Comparison of ENCODE assay signal across 20 cellular contexts in genomic region chr7:116269466-116269865, GRCh38.
"Had no signal": no experiment of that assay in that cellular context is flagged by ENCODE, and none has a peak within 500 bp of the region (broad histone marks: within the 10 kb centered on the region; RNA-seq: fewer than 3 reads in every experiment).

No MANE protein-coding gene starts in this region.

- H3K9me3 ChIP-seq: adrenal gland, esophagus squamous epithelium, neutrophil, right atrium auricular region, upper lobe of right lung had no signal

- H3K4me3 ChIP-seq: adrenal gland, esophagus squamous epithelium, right atrium auricular region, skin epidermis, upper lobe of right lung had no signal

- H3K27me3 ChIP-seq: esophagus squamous epithelium, right atrium auricular region, upper lobe of right lung had no signal

- ATAC-seq: activated CD8-positive, alpha-beta T cell treated with anti-CD3 and anti-CD28 coated beads, Interleukin-2, amount 10 ng/mL, durations not matched to agents 7 days and 5 days; left cardiac atrium; natural killer cell; stimulated activated naive CD8-positive, alpha-beta T cell treated with anti-CD3 and anti-CD28 coated beads, Interleukin-15, Interleukin-2, amounts not matched to agents 100 U/mL and 50 U/mL, for 24 hours; upper lobe of right lung had no signal

- H3K36me3 ChIP-seq: adrenal gland, esophagus squamous epithelium, neutrophil, right atrium auricular region, upper lobe of right lung had no signal

- DNase-seq: activated B cell treated with CpG ODN at 0.5 μM for 24 hours; activated CD4-positive, alpha-beta T cell treated with anti-CD3 and anti-CD28 coated beads for 48 hours; activated CD8-positive, alpha-beta memory T cell treated with anti-CD3 and anti-CD28 coated beads, Interleukin-2, amount 50 U/mL, for 4 hours; activated CD8-positive, alpha-beta T cell treated with anti-CD3 and anti-CD28 coated beads, Interleukin-2, amount 10 ng/mL, durations not matched to agents 7 days and 5 days; activated effector memory CD4-positive, alpha-beta T cell treated with anti-CD3 and anti-CD28 coated beads, Interleukin-2, amount 50 U/mL, for 16 hours; activated T-cell treated with anti-CD3 and anti-CD28 coated beads, Interleukin-2, amount 50 U/mL, for 48 hours; adrenal gland; caudate nucleus; cortex of kidney; effector CD4-positive, alpha-beta T cell; esophagus squamous epithelium; left cardiac atrium; natural killer cell; stimulated activated CD4-positive, alpha-beta T cell treated with anti-CD3 and anti-CD28 coated beads, Interleukin-4, amount 100 ng/mL, for 4 hours; stimulated activated naive CD8-positive, alpha-beta T cell treated with anti-CD3 and anti-CD28 coated beads, Interleukin-15, Interleukin-2, amounts not matched to agents 100 U/mL and 50 U/mL, for 24 hours; SW 1271; upper lobe of right lung had no signal

- H3K27ac ChIP-seq: adrenal gland, neutrophil, right atrium auricular region, upper lobe of right lung had no signal
